8 cellular contexts compared by ENCODE assay signal in genomic region chr5:37847978-37848425, GRCh38. TPM values are rescaled to one million over a fixed set of nuclear protein-coding genes. Genes with fewer than 3 reads are reported as not detected.
A peak's percentile ranks its signal among the peaks of the same experiment; 100 is the strongest.
DNase-seq lines count a peak whose midpoint lies in the region; ATAC-seq lines count a peak whose summit lies in the region.

No MANE protein-coding gene starts in this region.

- peaks cover 19% of the 10 kb centered on the region for H3K4me1 ChIP-seq in mesodermal cell (ENCODE audit: control insufficient read depth, insufficient read depth, low read length, poor library complexity, severe bottlenecking)

- no peak overlapping the region for H3K4me3 ChIP-seq in mesodermal cell (ENCODE audit: extremely low read depth, insufficient read depth, low read length, poor library complexity, severe bottlenecking)

- H3K27ac ChIP-seq in mesodermal cell (ENCODE audit: low read depth, low read length, severe bottlenecking), result peak overlapping the region; percentile 51

- no peaks in the 10 kb centered on the region for H3K36me3 ChIP-seq in mesodermal cell (ENCODE audit: control insufficient read depth, insufficient read depth, low read length)

- 100% methylated on average over 1 of the region's 3 CpGs; no CpG with 5 or more reads in 1 of the 2 experiments for WGBS in mesodermal cell (ENCODE audit: insufficient coverage in 2 of 2), 2 experiments

- no peaks in the 10 kb centered on the region for H3K9me3 ChIP-seq in mesodermal cell (ENCODE audit: control insufficient read depth, low read length)

- ATAC-seq in GM18907 (IDR thresholded peaks at IDR 0.05; ENCODE audit: unreplicated experiment) (peak; percentile 85), HG03442 (IDR thresholded peaks at IDR 0.05; ENCODE audit: unreplicated experiment) (peak; percentile 89), HG02623 (IDR thresholded peaks at IDR 0.05; ENCODE audit: unreplicated experiment) (no peak)

- peak; percentile 75 for DNase-seq in SIG-M5 treated with dmso at 0.1 percent for 504 hours (lab: John Stamatoyannopoulos, UW; ENCODE audit: unreplicated experiment)
- no peak for DNase-seq in midbrain (lab: John Stamatoyannopoulos, UW)
- no peak for DNase-seq in activated gamma-delta T cell treated with Interleukin-2 at 50 U/mL for 16 hours
- DNase-seq in effector CD4-positive, alpha-beta T cell, result no peak

RNA-seq across cellular contexts. Expression of gene GDNF, which starts 8.2 kb away (rescaled TPM):
- 0.85 TPM for polyA plus RNA-seq in mesodermal cell (2013, experiment 1 of 2)
- polyA plus RNA-seq in mesodermal cell (2013, experiment 2 of 2), result 1.2 TPM
